ENCODE assay signal across 29 cellular contexts in genomic region chr11:41437006-41437405, GRCh38. TPM values are rescaled to one million over a fixed set of nuclear protein-coding genes. Genes with fewer than 3 reads are reported as not detected.
"Had no signal": no experiment of that assay in that cellular context is flagged by ENCODE, and none has a peak within 500 bp of the region (broad histone marks: within the 10 kb centered on the region; RNA-seq: fewer than 3 reads in every experiment).

No MANE protein-coding gene starts in this region.

- H3K36me3 Mint-ChIP-seq: naive B cell had no signal

- H3K27ac Mint-ChIP-seq: dendritic cell treated with granulocyte-macrophage colony-stimulating factor and Interleukin-4, amounts not matched to agents 40 ng/mL and 50 ng/mL, for 4 days; effector memory CD8-positive, alpha-beta T cell; endodermal cell; naive B cell had no signal

- H3K27me3 ChIP-seq: colonic mucosa, esophagus squamous epithelium, gastrocnemius medialis, heart right ventricle had no signal

- ATAC-seq: effector memory CD8-positive, alpha-beta T cell; esophagus mucosa; gastrocnemius medialis; heart right ventricle; left cardiac atrium; left lobe of liver; lower lobe of right lung had no signal

- H3K4me1 Mint-ChIP-seq: naive B cell had no signal

- H3K9me3 Mint-ChIP-seq: dendritic cell treated with granulocyte-macrophage colony-stimulating factor and Interleukin-4, amounts not matched to agents 40 ng/mL and 50 ng/mL, for 4 days; endodermal cell had no signal

- H3K4me1 ChIP-seq: colonic mucosa, esophagus squamous epithelium, gastrocnemius medialis, heart right ventricle, left ventricle myocardium inferior, lower lobe of right lung had no signal

- H3K4me3 Mint-ChIP-seq: dendritic cell treated with granulocyte-macrophage colony-stimulating factor and Interleukin-4, amounts not matched to agents 40 ng/mL and 50 ng/mL, for 4 days; effector memory CD8-positive, alpha-beta T cell; endodermal cell; naive B cell had no signal

- DNase-seq: colonic mucosa; cortex of kidney; effector CD8-positive, alpha-beta T cell; effector memory CD8-positive, alpha-beta T cell; endodermal cell; erythroblast; esophagus squamous epithelium; foreskin fibroblast; foreskin melanocyte; gastrocnemius medialis; glutamatergic neuron; head of caudate nucleus; heart right ventricle; hippocampal formation; left cardiac atrium; left ventricle myocardium inferior; lower lobe of right lung; mesendoderm; midbrain; naive B cell had no signal

- H3K9me3 ChIP-seq: colonic mucosa, esophagus squamous epithelium, gastrocnemius medialis, lower lobe of right lung had no signal

- H3K27ac ChIP-seq: colonic mucosa, epithelial cell of prostate, esophagus squamous epithelium, gastrocnemius medialis, heart right ventricle, left ventricle myocardium inferior, lower lobe of right lung had no signal

- H3K27me3 Mint-ChIP-seq: dendritic cell treated with granulocyte-macrophage colony-stimulating factor and Interleukin-4, amounts not matched to agents 40 ng/mL and 50 ng/mL, for 4 days; effector memory CD8-positive, alpha-beta T cell; naive B cell had no signal

- H3K4me3 ChIP-seq: colonic mucosa, esophagus squamous epithelium, gastrocnemius medialis, heart right ventricle, left ventricle myocardium inferior, lower lobe of right lung had no signal

- H3K36me3 ChIP-seq: colonic mucosa, esophagus squamous epithelium, gastrocnemius medialis, heart right ventricle, left ventricle myocardium inferior, lower lobe of right lung had no signal

RNA-seq across cellular contexts. Expression of gene LRRC4C, which starts 22.4 kb away (rescaled TPM):
- total RNA-seq: dermis microvascular lymphatic vessel endothelial cell, glomerular endothelial cell, lung microvascular endothelial cell, mononuclear cell, myocyte had no signal
